ENCODE assay signal across 20 cellular contexts in genomic region chr1:47769279-47769678, GRCh38.
"Had no signal": no experiment of that assay in that cellular context is flagged by ENCODE, and none has a peak within 500 bp of the region (broad histone marks: within the 10 kb centered on the region; RNA-seq: fewer than 3 reads in every experiment).

No MANE protein-coding gene starts in this region.

- H3K27ac ChIP-seq: KMS-11, RWPE1 had no signal

- H3K9ac ChIP-seq: KMS-11, SK-N-SH had no signal

- H3K4me3 ChIP-seq: K562 had no signal

- H3K9me3 ChIP-seq: SK-N-SH had no signal

- DNase-seq: Kasumi-1, MM.1S, NCI-H1436, NCI-H187, NCI-H2029, NCI-H2081 treated with DMSO at 0.1 percent for 48 hours, NCI-H2171, NCI-H226, NCI-H446, NCI-H510A, NCI-H524 treated with DMSO at 0.1 percent for 48 hours, NCI-H69, NCI-H774, PC-3, SHP77, SK-N-SH, SW 1271 had no signal

- H3K4me2 ChIP-seq: KMS-11, SK-N-SH had no signal
